ENCODE assay signal across 9 cellular contexts in genomic region chr3:32340039-32340438, GRCh38. TPM values are rescaled to one million over a fixed set of nuclear protein-coding genes. Genes with fewer than 3 reads are reported as not detected.
DNase-seq lines count a peak whose midpoint lies in the region; ATAC-seq, FAIRE-seq and TF ChIP-seq lines count a peak whose summit lies in the region.
"Had no signal": no experiment of that assay in that cellular context is flagged by ENCODE, and none has a peak within 500 bp of the region (broad histone marks: within the 10 kb centered on the region; RNA-seq: fewer than 3 reads in every experiment).

No MANE protein-coding gene starts in this region.

- no peak overlapping the region for H3K4me3 Mint-ChIP-seq in astrocyte (ENCODE audit: unreplicated experiment)
- no peak overlapping the region for H3K4me3 Mint-ChIP-seq in stimulated activated naive B cell treated with anti-CD40 and anti-IgM and Interleukin-4, amounts not matched to agents 10 μg/mL and 1 μg/mL and 100 μg/mL, for 72 hours

- H3K9me3 ChIP-seq in astrocyte (ENCODE audit: insufficient read depth, low read depth, low read length) = no peaks in the 10 kb centered on the region

- no peak overlapping the region for H3K4me3 ChIP-seq in astrocyte (ENCODE audit: insufficient read depth, low read depth, low read length)
- H3K4me3 ChIP-seq: SK-N-MC had no signal

- no peaks in the 10 kb centered on the region for H3K27me3 ChIP-seq in astrocyte (ENCODE audit: insufficient read depth, low read length)

- H3K27ac ChIP-seq in astrocyte (ENCODE audit: low read depth, low read length) = no peak overlapping the region
- H3K27ac ChIP-seq: SK-N-MC had no signal

- TF ChIP-seq CTCF in astrocyte (IDR thresholded peaks at IDR 0.05; ENCODE audit: insufficient read depth, low read depth, low read length) = peak; percentile 54

- peak; percentile 26 for DNase-seq in COLO668 (lab: John Stamatoyannopoulos, UW; ENCODE audit: unreplicated experiment)
- DNase-seq in NCI-H524 (lab: John Stamatoyannopoulos, UW) = peak; percentile 78 to 86
- DNase-seq in astrocyte (ENCODE audit: low read depth) = peak; percentile 34
- peak; percentile 60 for DNase-seq in iPS-NIHi11 (ENCODE audit: low spot score)
- DNase-seq in stimulated activated naive B cell treated with anti-CD40 and anti-IgM and Interleukin-4, amounts not matched to agents 10 μg/mL and 1 μg/mL and 100 μg/mL, for 72 hours = no peak
- DNase-seq in SKM-1 treated with dmso at 0.1 percent for 144 hours (lab: John Stamatoyannopoulos, UW; ENCODE audit: unreplicated experiment) = no peak

- no peaks in the 10 kb centered on the region for H3K4me1 Mint-ChIP-seq in astrocyte (ENCODE audit: low read depth, unreplicated experiment)
- no peaks in the 10 kb centered on the region for H3K4me1 Mint-ChIP-seq in stimulated activated naive B cell treated with anti-CD40 and anti-IgM and Interleukin-4, amounts not matched to agents 10 μg/mL and 1 μg/mL and 100 μg/mL, for 72 hours

- peak; percentile 46 for ATAC-seq in GM19467 (IDR thresholded peaks at IDR 0.05; ENCODE audit: unreplicated experiment)
- ATAC-seq in stimulated activated naive B cell treated with anti-CD40 and anti-IgM and Interleukin-4, amounts not matched to agents 10 μg/mL and 1 μg/mL and 100 μg/mL, for 72 hours (replicated peaks) = peak; percentile 69 to 75
- no peak for ATAC-seq in HG02870 (IDR thresholded peaks at IDR 0.05; ENCODE audit: unreplicated experiment)

- H4K20me1 ChIP-seq in astrocyte (ENCODE audit: insufficient read depth, low read length) = no peaks in the 10 kb centered on the region

- no peaks in the 10 kb centered on the region for H3K4me1 ChIP-seq in astrocyte (ENCODE audit: insufficient read depth, low read length)

- H3K9ac ChIP-seq in astrocyte (ENCODE audit: low read length) = no peak overlapping the region

- H3K27ac Mint-ChIP-seq in astrocyte (ENCODE audit: unreplicated experiment) = no peak overlapping the region
- no peak overlapping the region for H3K27ac Mint-ChIP-seq in stimulated activated naive B cell treated with anti-CD40 and anti-IgM and Interleukin-4, amounts not matched to agents 10 μg/mL and 1 μg/mL and 100 μg/mL, for 72 hours

- H3K4me2 ChIP-seq in astrocyte (ENCODE audit: low read length) = no peak overlapping the region

- no peak for FAIRE-seq in astrocyte (lab: Jason Lieb, UNC)

- H3K79me2 ChIP-seq in astrocyte (ENCODE audit: insufficient read depth, low read length) = no peaks in the 10 kb centered on the region

- no peak overlapping the region for H2AFZ ChIP-seq in astrocyte (ENCODE audit: low read depth, low read length)

- H3K36me3 Mint-ChIP-seq in astrocyte (ENCODE audit: low read depth, unreplicated experiment) = no peaks in the 10 kb centered on the region
- no peaks in the 10 kb centered on the region for H3K36me3 Mint-ChIP-seq in stimulated activated naive B cell treated with anti-CD40 and anti-IgM and Interleukin-4, amounts not matched to agents 10 μg/mL and 1 μg/mL and 100 μg/mL, for 72 hours

- H3K36me3 ChIP-seq in astrocyte (ENCODE audit: insufficient read depth, low read length) = no peaks in the 10 kb centered on the region

- H3K27me3 Mint-ChIP-seq in astrocyte (ENCODE audit: low read depth, unreplicated experiment) = peaks cover 3% of the 10 kb centered on the region
- H3K27me3 Mint-ChIP-seq in stimulated activated naive B cell treated with anti-CD40 and anti-IgM and Interleukin-4, amounts not matched to agents 10 μg/mL and 1 μg/mL and 100 μg/mL, for 72 hours = no peaks in the 10 kb centered on the region

- H3K9me3 Mint-ChIP-seq in astrocyte (ENCODE audit: unreplicated experiment) = no peaks in the 10 kb centered on the region
- no peaks in the 10 kb centered on the region for H3K9me3 Mint-ChIP-seq in stimulated activated naive B cell treated with anti-CD40 and anti-IgM and Interleukin-4, amounts not matched to agents 10 μg/mL and 1 μg/mL and 100 μg/mL, for 72 hours

RNA-seq across cellular contexts. Expression of gene CMTM7, which starts 51.6 kb away (rescaled TPM):
- 19.7 and 23.9 TPM in 2 replicates for total RNA-seq in astrocyte

Comparison
In these comparisons a context has a peak if more than half of its experiments do, and no peak if none do; other contexts are left out.
1. DNase-seq: peak in COLO668 (single experiment), NCI-H524 (2 of 2), astrocyte (single experiment) and iPS-NIHi11 (single experiment); none in stimulated activated naive B cell treated with anti-CD40 and anti-IgM and Interleukin-4, amounts not matched to agents 10 μg/mL and 1 μg/mL and 100 μg/mL, for 72 hours (single experiment) and SKM-1 treated with dmso at 0.1 percent for 144 hours (single experiment).